ENCODE assay signal across 21 cellular contexts in the genomic region with DNA sequence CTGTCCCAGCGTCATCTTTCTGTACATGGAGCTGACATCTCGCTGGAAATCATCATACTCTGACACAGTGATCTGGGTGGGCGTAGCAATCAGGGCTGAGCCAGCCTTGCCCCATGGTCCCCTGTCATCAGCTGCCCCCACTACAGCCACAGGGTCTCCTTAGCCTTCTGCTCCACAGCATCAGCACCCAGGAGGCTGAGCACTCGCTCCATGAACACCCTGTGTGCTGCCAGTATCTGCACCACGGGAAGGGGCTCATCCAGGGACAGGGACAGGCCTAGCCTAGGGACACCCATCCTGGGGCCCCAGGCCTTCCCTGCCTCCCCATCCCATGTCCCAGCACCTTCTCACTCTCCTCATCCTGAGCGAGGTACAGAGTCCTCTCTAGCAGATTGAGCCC. TPM values are rescaled to one million over a fixed set of nuclear protein-coding genes. Genes with fewer than 3 reads are reported as not detected.
DNase-seq lines count a peak whose midpoint lies in the region; ATAC-seq and TF ChIP-seq lines count a peak whose summit lies in the region.
"Had no signal": no experiment of that assay in that cellular context is flagged by ENCODE, and none has a peak within 500 bp of the region (broad histone marks: within the 10 kb centered on the region; RNA-seq: fewer than 3 reads in every experiment).

No MANE protein-coding gene starts in this region.

- peaks cover 12 to 26% of the 10 kb centered on the region in 2 donors for H3K4me1 ChIP-seq in thyroid gland

- no peak overlapping the region for H3K27ac ChIP-seq in thyroid gland
- H3K27ac ChIP-seq: brain microvascular endothelial cell had no signal

- no peaks in the 10 kb centered on the region for H3K9me3 ChIP-seq in thyroid gland

- no peak for TF ChIP-seq POLR2A in thyroid gland (IDR thresholded peaks at IDR 0.05)

- no peak overlapping the region for H3K4me3 ChIP-seq in thyroid gland (replicated peaks in 1 of 3)

- TF ChIP-seq CTCF in thyroid gland (IDR thresholded peaks at IDR 0.05) = no peak

- peaks cover 0 to 7% of the 10 kb centered on the region in 2 donors for H3K36me3 Mint-ChIP-seq in activated T-cell treated with anti-CD3 and anti-CD28 coated beads, Interleukin-2, amount 50 U/mL, for 72 hours (ENCODE audit: insufficient read depth in 2 of 2)
- no peaks in the 10 kb centered on the region for H3K36me3 Mint-ChIP-seq in activated T-cell treated with anti-CD3 and anti-CD28 coated beads, Interleukin-2, amount 50 U/mL, for 4 hours (ENCODE audit: insufficient read depth)
- peaks cover 2% of the 10 kb centered on the region for H3K36me3 Mint-ChIP-seq in activated naive CD8-positive, alpha-beta T cell treated with anti-CD3 and anti-CD28 coated beads, Interleukin-2, amount 50 U/mL, for 24 hours (ENCODE audit: low read depth)
- peaks cover 0 to 8% of the 10 kb centered on the region in 2 donors for H3K36me3 Mint-ChIP-seq in stimulated activated naive B cell treated with anti-CD40 and anti-IgM and Interleukin-4, amounts not matched to agents 10 μg/mL and 1 μg/mL and 100 μg/mL, for 72 hours
- H3K36me3 Mint-ChIP-seq: CD8-positive, alpha-beta T cell had no signal

- H3K27me3 Mint-ChIP-seq in activated T-cell treated with anti-CD3 and anti-CD28 coated beads, Interleukin-2, amount 50 U/mL, for 72 hours (ENCODE audit: low read depth) = peaks cover 46% of the 10 kb centered on the region
- H3K27me3 Mint-ChIP-seq in activated T-cell treated with anti-CD3 and anti-CD28 coated beads, Interleukin-2, amount 50 U/mL, for 4 hours (ENCODE audit: low read depth) = peaks cover 55% of the 10 kb centered on the region
- peaks cover 49% of the 10 kb centered on the region for H3K27me3 Mint-ChIP-seq in activated naive CD8-positive, alpha-beta T cell treated with anti-CD3 and anti-CD28 coated beads, Interleukin-2, amount 50 U/mL, for 24 hours
- H3K27me3 Mint-ChIP-seq in stimulated activated naive B cell treated with anti-CD40 and anti-IgM and Interleukin-4, amounts not matched to agents 10 μg/mL and 1 μg/mL and 100 μg/mL, for 72 hours = peaks cover 57 to 89% of the 10 kb centered on the region in 2 donors

- 71 to 80% methylated on average over 3 of the region's 6 CpGs for WGBS in thyroid gland, 2 donors

- intact Hi-C loops in thyroid gland (cut with DNase I) = no loop called here

- no peaks in the 10 kb centered on the region for H3K36me3 ChIP-seq in thyroid gland
- H3K36me3 ChIP-seq: brain microvascular endothelial cell had no signal

- no peak for ATAC-seq in activated T-cell treated with anti-CD3 and anti-CD28 coated beads, Interleukin-2, amount 50 U/mL, for 72 hours (replicated peaks in 1 of 2)
- ATAC-seq in activated T-cell treated with anti-CD3 and anti-CD28 coated beads, Interleukin-2, amount 50 U/mL, for 4 hours = no peak
- no peak for ATAC-seq in activated naive CD8-positive, alpha-beta T cell treated with anti-CD3 and anti-CD28 coated beads, Interleukin-2, amount 50 U/mL, for 24 hours
- no peak for ATAC-seq in stimulated activated naive B cell treated with anti-CD40 and anti-IgM and Interleukin-4, amounts not matched to agents 10 μg/mL and 1 μg/mL and 100 μg/mL, for 72 hours (replicated peaks)
- ATAC-seq: CD8-positive, alpha-beta T cell had no signal

- H3K4me3 Mint-ChIP-seq in activated T-cell treated with anti-CD3 and anti-CD28 coated beads, Interleukin-2, amount 50 U/mL, for 72 hours = peak overlapping the region; percentile 5 to 85
- H3K4me3 Mint-ChIP-seq in activated T-cell treated with anti-CD3 and anti-CD28 coated beads, Interleukin-2, amount 50 U/mL, for 4 hours = no peak overlapping the region
- H3K4me3 Mint-ChIP-seq in activated naive CD8-positive, alpha-beta T cell treated with anti-CD3 and anti-CD28 coated beads, Interleukin-2, amount 50 U/mL, for 24 hours = peak overlapping the region; percentile 9
- peak overlapping the region; percentile 26 to 66 for H3K4me3 Mint-ChIP-seq in stimulated activated naive B cell treated with anti-CD40 and anti-IgM and Interleukin-4, amounts not matched to agents 10 μg/mL and 1 μg/mL and 100 μg/mL, for 72 hours

- H3K9me3 Mint-ChIP-seq in activated T-cell treated with anti-CD3 and anti-CD28 coated beads, Interleukin-2, amount 50 U/mL, for 72 hours = peaks cover 1 to 7% of the 10 kb centered on the region in 2 donors
- H3K9me3 Mint-ChIP-seq in activated T-cell treated with anti-CD3 and anti-CD28 coated beads, Interleukin-2, amount 50 U/mL, for 4 hours = peaks cover 6% of the 10 kb centered on the region
- peaks cover 10% of the 10 kb centered on the region for H3K9me3 Mint-ChIP-seq in activated naive CD8-positive, alpha-beta T cell treated with anti-CD3 and anti-CD28 coated beads, Interleukin-2, amount 50 U/mL, for 24 hours
- peaks cover 0 to 4% of the 10 kb centered on the region in 2 donors for H3K9me3 Mint-ChIP-seq in stimulated activated naive B cell treated with anti-CD40 and anti-IgM and Interleukin-4, amounts not matched to agents 10 μg/mL and 1 μg/mL and 100 μg/mL, for 72 hours
- H3K9me3 Mint-ChIP-seq: CD8-positive, alpha-beta T cell had no signal

- peaks cover 8% of the 10 kb centered on the region for H3K27me3 ChIP-seq in thyroid gland

- peaks cover 8% of the 10 kb centered on the region for H3K4me1 Mint-ChIP-seq in activated T-cell treated with anti-CD3 and anti-CD28 coated beads, Interleukin-2, amount 50 U/mL, for 72 hours (ENCODE audit: low read depth)
- H3K4me1 Mint-ChIP-seq in activated T-cell treated with anti-CD3 and anti-CD28 coated beads, Interleukin-2, amount 50 U/mL, for 4 hours (ENCODE audit: low read depth) = peaks cover 13% of the 10 kb centered on the region
- H3K4me1 Mint-ChIP-seq in activated naive CD8-positive, alpha-beta T cell treated with anti-CD3 and anti-CD28 coated beads, Interleukin-2, amount 50 U/mL, for 24 hours = peaks cover 10% of the 10 kb centered on the region
- H3K4me1 Mint-ChIP-seq in stimulated activated naive B cell treated with anti-CD40 and anti-IgM and Interleukin-4, amounts not matched to agents 10 μg/mL and 1 μg/mL and 100 μg/mL, for 72 hours = peaks cover 21 to 40% of the 10 kb centered on the region in 2 donors

- no peak overlapping the region for H3K27ac Mint-ChIP-seq in activated T-cell treated with anti-CD3 and anti-CD28 coated beads, Interleukin-2, amount 50 U/mL, for 72 hours
- no peak overlapping the region for H3K27ac Mint-ChIP-seq in activated naive CD8-positive, alpha-beta T cell treated with anti-CD3 and anti-CD28 coated beads, Interleukin-2, amount 50 U/mL, for 24 hours
- no peak overlapping the region for H3K27ac Mint-ChIP-seq in stimulated activated naive B cell treated with anti-CD40 and anti-IgM and Interleukin-4, amounts not matched to agents 10 μg/mL and 1 μg/mL and 100 μg/mL, for 72 hours
- H3K27ac Mint-ChIP-seq: CD8-positive, alpha-beta T cell had no signal

- no peak for DNase-seq in activated T-cell treated with anti-CD3 and anti-CD28 coated beads, Interleukin-2, amount 50 U/mL, for 72 hours
- DNase-seq in activated T-cell treated with anti-CD3 and anti-CD28 coated beads, Interleukin-2, amount 50 U/mL, for 4 hours = no peak
- DNase-seq in activated naive CD8-positive, alpha-beta T cell treated with anti-CD3 and anti-CD28 coated beads, Interleukin-2, amount 50 U/mL, for 24 hours = no peak
- DNase-seq in mesenteric fat pad (ENCODE audit: low spot score) (peak; percentile 59), SIG-M5 (lab: John Stamatoyannopoulos, UW) (no peak), hippocampal formation (lab: John Stamatoyannopoulos, UW) (no peak), thyroid gland (no peak)
- no peak for DNase-seq in stimulated activated naive B cell treated with anti-CD40 and anti-IgM and Interleukin-4, amounts not matched to agents 10 μg/mL and 1 μg/mL and 100 μg/mL, for 72 hours
- DNase-seq: activated CD4-positive, CD25-positive, alpha-beta regulatory T cell treated with anti-CD3 and anti-CD28 coated beads, Interleukin-2, amount 50 U/mL, for 72 hours; activated CD8-positive, alpha-beta memory T cell treated with anti-CD3 and anti-CD28 coated beads, Interleukin-2, amount 50 U/mL, for 4 hours; activated naive CD4-positive, alpha-beta T cell treated with anti-CD3 and anti-CD28 coated beads, Interleukin-2, amount 50 U/mL, for 16 hours; brain microvascular endothelial cell; CD8-positive, alpha-beta T cell; cortex of kidney; foreskin melanocyte; NCI-H146; NCI-H345; Right ventricle myocardium superior; T-helper 9 cell had no signal

RNA-seq across cellular contexts. Expression of gene ALPG, which starts 11.4 kb away (rescaled TPM):
- total RNA-seq in activated T-cell treated with anti-CD3 and anti-CD28 coated beads, Interleukin-2, amount 50 U/mL, for 72 hours = not detected
- not detected for total RNA-seq in activated T-cell treated with anti-CD3 and anti-CD28 coated beads, Interleukin-2, amount 50 U/mL, for 4 hours
- total RNA-seq in mesenteric fat pad = not detected
- not detected for total RNA-seq in thyroid gland
- total RNA-seq: CD8-positive, alpha-beta T cell; HT-29; Right ventricle myocardium superior; subcutaneous adipose tissue had no signal

RNA-seq across cellular contexts. Expression of gene ALPI, which starts 37.9 kb away (rescaled TPM):
- total RNA-seq in activated T-cell treated with anti-CD3 and anti-CD28 coated beads, Interleukin-2, amount 50 U/mL, for 72 hours = not detected
- total RNA-seq in activated T-cell treated with anti-CD3 and anti-CD28 coated beads, Interleukin-2, amount 50 U/mL, for 4 hours = not detected
- 0.71 TPM for total RNA-seq in mesenteric fat pad
- total RNA-seq in thyroid gland = not detected
- total RNA-seq: CD8-positive, alpha-beta T cell; HT-29; Right ventricle myocardium superior; subcutaneous adipose tissue had no signal

RNA-seq across cellular contexts. Expression of gene ALPP, which starts 39.5 kb away (rescaled TPM):
- total RNA-seq in activated T-cell treated with anti-CD3 and anti-CD28 coated beads, Interleukin-2, amount 50 U/mL, for 72 hours = not detected
- not detected for total RNA-seq in activated T-cell treated with anti-CD3 and anti-CD28 coated beads, Interleukin-2, amount 50 U/mL, for 4 hours
- total RNA-seq in mesenteric fat pad (not detected), thyroid gland (not detected)
- total RNA-seq: CD8-positive, alpha-beta T cell; Right ventricle myocardium superior; subcutaneous adipose tissue had no signal
